Comparison of ENCODE assay signal across 18 cellular contexts in genomic region chr13:67742478-67742877, GRCh38.
"Had no signal": no experiment of that assay in that cellular context is flagged by ENCODE, and none has a peak within 500 bp of the region (broad histone marks: within the 10 kb centered on the region; RNA-seq: fewer than 3 reads in every experiment).

No MANE protein-coding gene starts in this region.

- H3K36me3 ChIP-seq: esophagus squamous epithelium, ovary, stomach had no signal

- H3K27me3 ChIP-seq: esophagus squamous epithelium, ovary, stomach had no signal

- H3K4me1 ChIP-seq: esophagus squamous epithelium, stomach had no signal

- DNase-seq: effector memory CD8-positive, alpha-beta T cell; esophagus squamous epithelium; foreskin fibroblast; hippocampal formation; left colon; left ventricle myocardium superior; mesenchymal stem cell; naive B cell; nucleus accumbens; ovary; right cardiac atrium; small intestine; stimulated activated CD4-positive, alpha-beta T cell treated with anti-CD3 and anti-CD28 coated beads, Interleukin-12 subunit alpha, Interleukin-12 subunit beta, amount 100 ng/mL, for 4 hours; stimulated activated naive CD4-positive, alpha-beta T cell; stomach; substantia nigra; trophoblast cell had no signal

- ATAC-seq: effector memory CD8-positive, alpha-beta T cell; left colon; left ventricle myocardium superior; right cardiac atrium had no signal

- H3K27ac ChIP-seq: esophagus squamous epithelium, ovary, stomach had no signal

- H3K4me3 ChIP-seq: esophagus squamous epithelium, lung, ovary, stomach had no signal

- FAIRE-seq: small intestine had no signal

- H3K9me3 ChIP-seq: ovary, stomach had no signal
